Comparison of ENCODE assay signal across 8 cellular contexts in the genomic region with DNA sequence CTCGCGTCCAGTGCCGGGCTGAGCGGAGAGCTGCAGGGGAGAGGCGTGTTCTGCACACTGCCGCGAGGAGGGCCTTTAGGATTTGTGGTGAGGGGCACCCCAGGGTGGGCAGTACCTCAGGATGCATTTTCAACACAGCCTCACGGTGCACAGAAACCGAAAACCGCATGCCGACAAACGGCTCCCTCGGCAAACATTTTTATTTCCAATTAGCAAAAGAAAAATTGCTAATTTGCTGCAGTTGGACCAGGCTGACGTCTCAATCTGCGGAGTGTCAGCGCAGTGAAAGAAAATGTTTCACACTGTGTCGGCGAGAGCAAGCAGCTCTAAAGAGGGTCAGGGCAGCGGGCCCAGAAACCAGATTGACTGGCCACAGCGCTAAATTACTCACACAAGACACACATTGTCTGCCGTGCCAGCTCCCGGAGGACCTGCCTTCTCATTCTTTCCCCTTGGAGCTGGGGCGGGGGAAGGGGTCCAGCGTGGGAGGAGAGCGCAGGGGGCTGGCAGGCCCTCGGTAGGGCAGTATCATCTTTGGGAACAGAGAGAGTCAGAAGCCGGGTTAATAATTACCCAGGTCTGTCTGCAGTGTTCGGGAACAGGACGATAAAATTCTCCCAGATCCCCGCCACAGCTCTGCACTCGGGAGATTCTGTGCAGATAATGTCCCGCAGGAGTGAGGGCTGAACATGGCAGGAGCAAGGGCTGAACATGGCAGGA.
A peak's percentile ranks its signal among the peaks of the same experiment; 100 is the strongest.
DNase-seq lines count a peak whose midpoint lies in the region; ATAC-seq and TF ChIP-seq lines count a peak whose summit lies in the region.

No MANE protein-coding gene starts in this region.

- no peak overlapping the region for H2AFZ ChIP-seq in PC-9

- no peaks in the 10 kb centered on the region for H3K36me3 Mint-ChIP-seq in MCF 10A (ENCODE audit: insufficient read depth, unreplicated experiment)

- H3K4me2 ChIP-seq in PC-9: no peak overlapping the region

- H3K79me2 ChIP-seq in PC-9 (ENCODE audit: low read depth): no peaks in the 10 kb centered on the region

- no peaks in the 10 kb centered on the region for H3K9me2 ChIP-seq in PC-9 (ENCODE audit: insufficient read depth)

- H3K27me3 ChIP-seq in mucosa of rectum (ENCODE audit: control insufficient read depth in 2 of 2, insufficient read depth in 2 of 2, low read length in 2 of 2): no peaks in the 10 kb centered on the region
- no peaks in the 10 kb centered on the region for H3K27me3 ChIP-seq in aorta (ENCODE audit: control insufficient read depth in 1 of 2, insufficient read depth in 2 of 2, low read length in 1 of 2)
- H3K27me3 ChIP-seq in PC-9 (ENCODE audit: insufficient read depth, low read depth): peaks cover 95% of the 10 kb centered on the region

- 0 out of 2 replicates have a peak, but pooled peaks cover 4% of the 10 kb centered on the region for H4K20me1 ChIP-seq in PC-9 (ENCODE audit: insufficient read depth)

- TF ChIP-seq CTCF in MCF 10A (IDR thresholded peaks at IDR 0.05; ENCODE audit: unreplicated experiment) (no peak), fibroblast of the aortic adventitia (IDR thresholded peaks at IDR 0.05; ENCODE audit: insufficient read depth, low read length) (no peak), PC-9 (conservative IDR thresholded peaks at IDR 0.05) (no peak)

- no peaks in the 10 kb centered on the region for H3K27me3 Mint-ChIP-seq in MCF 10A (ENCODE audit: insufficient read depth, unreplicated experiment)

- peak overlapping the region in 1 of 2 donors; percentile 9 for H3K27ac ChIP-seq in mucosa of rectum (ENCODE audit: low read depth in 2 of 2, low read length in 2 of 2)
- peak overlapping the region in 1 of 2 donors; percentile 64 for H3K27ac ChIP-seq in aorta (ENCODE audit: low read depth in 1 of 2, low read length in 2 of 2)
- no peak overlapping the region for H3K27ac ChIP-seq in PC-9

- in situ Hi-C loops in T47D (cut with HindIII; ENCODE audit: low pct_unique_long_range_greater_than_20kb, low sequenced_read_pairs): no loop called here

- intact Hi-C loops in MCF 10A (cut with micrococcal nuclease): no loop called here
- intact Hi-C loops in aorta (cut with DNase I): no loop called here
- intact Hi-C loops in PC-9 (cut with micrococcal nuclease; ENCODE audit: unreplicated experiment): no loop called here

- H3K36me3 ChIP-seq in mucosa of rectum (ENCODE audit: control insufficient read depth in 2 of 2, insufficient read depth in 2 of 2, low read length in 2 of 2): no peaks in the 10 kb centered on the region
- no peaks in the 10 kb centered on the region for H3K36me3 ChIP-seq in aorta (ENCODE audit: control insufficient read depth in 1 of 2, insufficient read depth in 2 of 2, low read length in 1 of 2)
- no peaks in the 10 kb centered on the region for H3K36me3 ChIP-seq in PC-9 (ENCODE audit: low read depth)

- POLR2A ChIA-PET in MCF 10A (lab: Yijun Ruan, JAX): no interaction called here
- POLR2A ChIA-PET in PC-9 (lab: Charles Lee; ENCODE audit: unreplicated experiment): no interaction called here

- H3K4me1 ChIP-seq in mucosa of rectum (ENCODE audit: control insufficient read depth in 2 of 2, insufficient read depth in 2 of 2, low read length in 2 of 2) (peaks cover 24% of the 10 kb centered on the region in 2 donors), aorta (ENCODE audit: control insufficient read depth in 1 of 2, insufficient read depth in 2 of 2, low read length in 2 of 2) (no peaks in the 10 kb centered on the region), PC-9 (replicated peaks; ENCODE audit: insufficient read depth) (no peaks in the 10 kb centered on the region)

- CTCF ChIA-PET in MCF 10A (lab: Yijun Ruan, JAX): interaction anchor here (0.6 kb wide), 1 partner anchor 791 kb away, joined by 3 read pairs; no protein-coding TSS in a partner anchor
- CTCF ChIA-PET in PC-9 (lab: Charles Lee): no interaction called here

- H3K4me3 Mint-ChIP-seq in MCF 10A (ENCODE audit: unreplicated experiment): no peak overlapping the region

- no peak overlapping the region for H3K27ac Mint-ChIP-seq in MCF 10A (ENCODE audit: low read depth, unreplicated experiment)

- WGBS in aorta, 2 donors: 15 to 17% methylated on average over 31 to 32 of the region's 32 CpGs

- no peak overlapping the region for H3K9ac ChIP-seq in mucosa of rectum (ENCODE audit: low read depth in 1 of 2, low read length in 2 of 2)

- no TSS peak for BruUV-seq in MCF 10A (replicated peaks; lab: Mats Ljungman, UMichigan)
- BruUV-seq in PC-9 (replicated peaks; lab: Mats Ljungman, UMichigan): no TSS peak

- H3K9me3 ChIP-seq in mucosa of rectum (ENCODE audit: control insufficient read depth in 2 of 2, low read length in 2 of 2) (no peaks in the 10 kb centered on the region), aorta (ENCODE audit: control insufficient read depth, low read length) (no peaks in the 10 kb centered on the region), PC-9 (ENCODE audit: insufficient read depth, low read depth) (no peaks in the 10 kb centered on the region)

- no peaks in the 10 kb centered on the region for H3F3A ChIP-seq in PC-9 (ENCODE audit: insufficient read depth, low read depth)

- H3K4me1 Mint-ChIP-seq in MCF 10A (ENCODE audit: insufficient read depth, unreplicated experiment): no peaks in the 10 kb centered on the region

- H3K9me3 Mint-ChIP-seq in MCF 10A (ENCODE audit: unreplicated experiment): peaks cover 18% of the 10 kb centered on the region

- no peak overlapping the region for H3K4me3 ChIP-seq in fibroblast of the aortic adventitia (ENCODE audit: low read depth, low read length)
- peak overlapping the region; percentile 10 to 31 for H3K4me3 ChIP-seq in mucosa of rectum (ENCODE audit: low read length in 2 of 2)
- no peak overlapping the region for H3K4me3 ChIP-seq in aorta (ENCODE audit: low read length in 2 of 2)
- H3K4me3 ChIP-seq in PC-9: no peak overlapping the region

- DNase-seq in T47D (ENCODE audit: low read depth in 1 of 2, low spot score in 1 of 2) (peak; percentile 19 to 25), MCF 10A (ENCODE audit: unreplicated experiment) (no peak), fibroblast of the aortic adventitia (ENCODE audit: low read depth) (peak; percentile 68), aorta (peak; percentile 86 to 93), SIG-M5 (lab: John Stamatoyannopoulos, UW) (no peak), PC-9 (no peak)

- peak; percentile 39 for ATAC-seq in aorta (ENCODE audit: low FRiP score)
- ATAC-seq in GM21576 (IDR thresholded peaks at IDR 0.05; ENCODE audit: unreplicated experiment): no peak

Comparison
In these comparisons a context has a peak if more than half of its experiments do, and no peak if none do; other contexts are left out.
1. DNase-seq: peak in T47D (2 of 2), fibroblast of the aortic adventitia (single experiment) and aorta (2 of 2); none in MCF 10A (single experiment), SIG-M5 (single experiment) and PC-9 (0 of 2).
2. H3K4me3 ChIP-seq: peak in mucosa of rectum (2 of 2); none in fibroblast of the aortic adventitia (single experiment), aorta (0 of 2) and PC-9 (single experiment).